12 cellular contexts compared by ENCODE assay signal in the genomic region with DNA sequence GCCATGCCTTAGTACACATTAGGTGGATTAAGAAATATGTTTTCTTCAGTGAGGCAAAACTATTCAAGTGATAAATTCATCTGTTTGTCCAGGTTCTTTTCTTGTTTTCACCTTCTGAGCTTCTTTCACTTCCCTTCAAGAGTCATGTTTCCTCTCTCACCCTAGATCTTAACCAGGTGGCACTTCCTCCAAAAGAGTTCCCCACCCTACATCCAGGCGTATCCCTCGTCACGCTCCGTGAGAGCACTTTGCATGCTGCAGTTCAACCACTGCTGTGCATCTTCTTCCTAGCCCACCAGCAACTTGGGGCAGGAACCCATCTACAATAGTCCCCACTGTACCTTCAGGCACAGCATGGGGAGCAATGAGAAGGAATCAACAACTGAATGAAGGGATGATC. TPM values are rescaled to one million over a fixed set of nuclear protein-coding genes. Genes with fewer than 3 reads are reported as not detected.
A peak's percentile ranks its signal among the peaks of the same experiment; 100 is the strongest.
DNase-seq lines count a peak whose midpoint lies in the region; ATAC-seq and TF ChIP-seq lines count a peak whose summit lies in the region.
"Had no signal": no experiment of that assay in that cellular context is flagged by ENCODE, and none has a peak within 500 bp of the region (broad histone marks: within the 10 kb centered on the region; RNA-seq: fewer than 3 reads in every experiment).

No MANE protein-coding gene starts in this region.

- peaks cover 12% of the 10 kb centered on the region for H3K27me3 Mint-ChIP-seq in GM23338 (ENCODE audit: insufficient read depth, low read depth, poor library complexity)
- no peaks in the 10 kb centered on the region for H3K27me3 Mint-ChIP-seq in stimulated activated memory B cell treated with anti-CD40 and anti-IgM and Interleukin-4, amounts not matched to agents 10 μg/mL and 1 μg/mL and 100 μg/mL, for 72 hours

- H2AFZ ChIP-seq in GM23338 = no peak overlapping the region

- H3K27ac Mint-ChIP-seq in GM23338 = peak overlapping the region; percentile 26; the same call in 1 of the 2 replicates
- peak overlapping the region; percentile 88 for H3K27ac Mint-ChIP-seq in stimulated activated memory B cell treated with anti-CD40 and anti-IgM and Interleukin-4, amounts not matched to agents 10 μg/mL and 1 μg/mL and 100 μg/mL, for 72 hours
- H3K27ac Mint-ChIP-seq: brain had no signal

- H3F3A ChIP-seq in GM23338 (replicated peaks; ENCODE audit: low read depth) = no peaks in the 10 kb centered on the region

- H3K27me3 ChIP-seq in GM23338 (ENCODE audit: insufficient read depth) = no peaks in the 10 kb centered on the region
- H3K27me3 ChIP-seq: esophagus squamous epithelium had no signal

- no peak overlapping the region for H3K4me3 Mint-ChIP-seq in GM23338
- H3K4me3 Mint-ChIP-seq in stimulated activated memory B cell treated with anti-CD40 and anti-IgM and Interleukin-4, amounts not matched to agents 10 μg/mL and 1 μg/mL and 100 μg/mL, for 72 hours = peak overlapping the region; percentile 45
- H3K4me3 Mint-ChIP-seq: brain had no signal

- peak; percentile 89 for ATAC-seq in GM19043 (IDR thresholded peaks at IDR 0.05; ENCODE audit: low read depth, unreplicated experiment)
- ATAC-seq in GM23338 = no peak
- ATAC-seq in HG03439 (IDR thresholded peaks at IDR 0.05; ENCODE audit: unreplicated experiment) = peak; percentile 66
- ATAC-seq in stimulated activated memory B cell treated with anti-CD40 and anti-IgM and Interleukin-4, amounts not matched to agents 10 μg/mL and 1 μg/mL and 100 μg/mL, for 72 hours = peak; percentile 94
- ATAC-seq: left cardiac atrium had no signal

- H3K36me3 ChIP-seq in GM23338 (ENCODE audit: insufficient read depth) = 0 out of 2 replicates have a peak, but pooled peaks cover 7% of the 10 kb centered on the region
- H3K36me3 ChIP-seq: esophagus squamous epithelium had no signal

- H3K4me3 ChIP-seq in GM23338 = no peak overlapping the region
- H3K4me3 ChIP-seq: esophagus squamous epithelium had no signal

- H3K9me3 Mint-ChIP-seq in GM23338 = peaks cover 36% of the 10 kb centered on the region
- H3K9me3 Mint-ChIP-seq in stimulated activated memory B cell treated with anti-CD40 and anti-IgM and Interleukin-4, amounts not matched to agents 10 μg/mL and 1 μg/mL and 100 μg/mL, for 72 hours = peaks cover 15% of the 10 kb centered on the region

- H3K79me2 ChIP-seq in GM23338 (replicated peaks; ENCODE audit: insufficient read depth) = peaks cover 100% of the 10 kb centered on the region

- H3K4me1 ChIP-seq in GM23338 (ENCODE audit: insufficient read depth) = peaks cover 53% of the 10 kb centered on the region

- no peaks in the 10 kb centered on the region; the same call in 1 of the 2 replicates for H3K9me2 ChIP-seq in GM23338 (ENCODE audit: insufficient read depth)
- H3K9me2 ChIP-seq: SK-N-SH had no signal

- H3K36me3 Mint-ChIP-seq in GM23338 (ENCODE audit: low read depth) = peaks cover 66% of the 10 kb centered on the region
- peaks cover 35% of the 10 kb centered on the region for H3K36me3 Mint-ChIP-seq in stimulated activated memory B cell treated with anti-CD40 and anti-IgM and Interleukin-4, amounts not matched to agents 10 μg/mL and 1 μg/mL and 100 μg/mL, for 72 hours

- no peak for DNase-seq in GM23338 (ENCODE audit: low spot score)
- DNase-seq in LoVo (ENCODE audit: low spot score) = no peak
- DNase-seq in C1 segment of cervical spinal cord (lab: John Stamatoyannopoulos, UW) = no peak
- DNase-seq in NCI-H1417 (lab: John Stamatoyannopoulos, UW) = no peak
- DNase-seq: esophagus squamous epithelium, left cardiac atrium, NCI-H2081, SK-N-SH had no signal

- peaks cover 26% of the 10 kb centered on the region for H4K20me1 ChIP-seq in GM23338 (replicated peaks; ENCODE audit: insufficient read depth)

- 0 out of 2 replicates have a peak overlapping the region, but pooled peaks have one; percentile 33 for H3K4me2 ChIP-seq in GM23338
- H3K4me2 ChIP-seq: SK-N-SH had no signal

- peaks cover 47% of the 10 kb centered on the region for H3K4me1 Mint-ChIP-seq in GM23338
- H3K4me1 Mint-ChIP-seq in stimulated activated memory B cell treated with anti-CD40 and anti-IgM and Interleukin-4, amounts not matched to agents 10 μg/mL and 1 μg/mL and 100 μg/mL, for 72 hours = peaks cover 78% of the 10 kb centered on the region

- no peak overlapping the region for H3K27ac ChIP-seq in GM23338 (ENCODE audit: low read depth)
- H3K27ac ChIP-seq: esophagus squamous epithelium had no signal

- TF ChIP-seq CTCF in GM23338 (conservative IDR thresholded peaks at IDR 0.05; ENCODE audit: low read depth in 2 of 2) = no peak

TF ChIP-seq in GM23338, 12 proteins besides CTCF, POLR2A, EP300 and RAD21 (continues in another document):
- TF ChIP-seq EZH2 (IDR thresholded peaks at IDR 0.05; ENCODE audit: low read depth, unreplicated experiment) (no peak), NANOG (IDR thresholded peaks at IDR 0.05; ENCODE audit: borderline replicate concordance) (no peak), ZNF331 (CRISPR knock-in tag; IDR thresholded peaks at IDR 0.05; ENCODE audit: low read depth) (no peak), ETS1 (IDR thresholded peaks at IDR 0.05) (no peak), CREB1 (CRISPR knock-in tag; IDR thresholded peaks at IDR 0.05; ENCODE audit: low read depth) (no peak), JUNB (IDR thresholded peaks at IDR 0.05; ENCODE audit: unreplicated experiment) (no peak), EZH2phosphoT487 (IDR thresholded peaks at IDR 0.05; ENCODE audit: unreplicated experiment) (no peak)
- TF ChIP-seq, protein P1, sequence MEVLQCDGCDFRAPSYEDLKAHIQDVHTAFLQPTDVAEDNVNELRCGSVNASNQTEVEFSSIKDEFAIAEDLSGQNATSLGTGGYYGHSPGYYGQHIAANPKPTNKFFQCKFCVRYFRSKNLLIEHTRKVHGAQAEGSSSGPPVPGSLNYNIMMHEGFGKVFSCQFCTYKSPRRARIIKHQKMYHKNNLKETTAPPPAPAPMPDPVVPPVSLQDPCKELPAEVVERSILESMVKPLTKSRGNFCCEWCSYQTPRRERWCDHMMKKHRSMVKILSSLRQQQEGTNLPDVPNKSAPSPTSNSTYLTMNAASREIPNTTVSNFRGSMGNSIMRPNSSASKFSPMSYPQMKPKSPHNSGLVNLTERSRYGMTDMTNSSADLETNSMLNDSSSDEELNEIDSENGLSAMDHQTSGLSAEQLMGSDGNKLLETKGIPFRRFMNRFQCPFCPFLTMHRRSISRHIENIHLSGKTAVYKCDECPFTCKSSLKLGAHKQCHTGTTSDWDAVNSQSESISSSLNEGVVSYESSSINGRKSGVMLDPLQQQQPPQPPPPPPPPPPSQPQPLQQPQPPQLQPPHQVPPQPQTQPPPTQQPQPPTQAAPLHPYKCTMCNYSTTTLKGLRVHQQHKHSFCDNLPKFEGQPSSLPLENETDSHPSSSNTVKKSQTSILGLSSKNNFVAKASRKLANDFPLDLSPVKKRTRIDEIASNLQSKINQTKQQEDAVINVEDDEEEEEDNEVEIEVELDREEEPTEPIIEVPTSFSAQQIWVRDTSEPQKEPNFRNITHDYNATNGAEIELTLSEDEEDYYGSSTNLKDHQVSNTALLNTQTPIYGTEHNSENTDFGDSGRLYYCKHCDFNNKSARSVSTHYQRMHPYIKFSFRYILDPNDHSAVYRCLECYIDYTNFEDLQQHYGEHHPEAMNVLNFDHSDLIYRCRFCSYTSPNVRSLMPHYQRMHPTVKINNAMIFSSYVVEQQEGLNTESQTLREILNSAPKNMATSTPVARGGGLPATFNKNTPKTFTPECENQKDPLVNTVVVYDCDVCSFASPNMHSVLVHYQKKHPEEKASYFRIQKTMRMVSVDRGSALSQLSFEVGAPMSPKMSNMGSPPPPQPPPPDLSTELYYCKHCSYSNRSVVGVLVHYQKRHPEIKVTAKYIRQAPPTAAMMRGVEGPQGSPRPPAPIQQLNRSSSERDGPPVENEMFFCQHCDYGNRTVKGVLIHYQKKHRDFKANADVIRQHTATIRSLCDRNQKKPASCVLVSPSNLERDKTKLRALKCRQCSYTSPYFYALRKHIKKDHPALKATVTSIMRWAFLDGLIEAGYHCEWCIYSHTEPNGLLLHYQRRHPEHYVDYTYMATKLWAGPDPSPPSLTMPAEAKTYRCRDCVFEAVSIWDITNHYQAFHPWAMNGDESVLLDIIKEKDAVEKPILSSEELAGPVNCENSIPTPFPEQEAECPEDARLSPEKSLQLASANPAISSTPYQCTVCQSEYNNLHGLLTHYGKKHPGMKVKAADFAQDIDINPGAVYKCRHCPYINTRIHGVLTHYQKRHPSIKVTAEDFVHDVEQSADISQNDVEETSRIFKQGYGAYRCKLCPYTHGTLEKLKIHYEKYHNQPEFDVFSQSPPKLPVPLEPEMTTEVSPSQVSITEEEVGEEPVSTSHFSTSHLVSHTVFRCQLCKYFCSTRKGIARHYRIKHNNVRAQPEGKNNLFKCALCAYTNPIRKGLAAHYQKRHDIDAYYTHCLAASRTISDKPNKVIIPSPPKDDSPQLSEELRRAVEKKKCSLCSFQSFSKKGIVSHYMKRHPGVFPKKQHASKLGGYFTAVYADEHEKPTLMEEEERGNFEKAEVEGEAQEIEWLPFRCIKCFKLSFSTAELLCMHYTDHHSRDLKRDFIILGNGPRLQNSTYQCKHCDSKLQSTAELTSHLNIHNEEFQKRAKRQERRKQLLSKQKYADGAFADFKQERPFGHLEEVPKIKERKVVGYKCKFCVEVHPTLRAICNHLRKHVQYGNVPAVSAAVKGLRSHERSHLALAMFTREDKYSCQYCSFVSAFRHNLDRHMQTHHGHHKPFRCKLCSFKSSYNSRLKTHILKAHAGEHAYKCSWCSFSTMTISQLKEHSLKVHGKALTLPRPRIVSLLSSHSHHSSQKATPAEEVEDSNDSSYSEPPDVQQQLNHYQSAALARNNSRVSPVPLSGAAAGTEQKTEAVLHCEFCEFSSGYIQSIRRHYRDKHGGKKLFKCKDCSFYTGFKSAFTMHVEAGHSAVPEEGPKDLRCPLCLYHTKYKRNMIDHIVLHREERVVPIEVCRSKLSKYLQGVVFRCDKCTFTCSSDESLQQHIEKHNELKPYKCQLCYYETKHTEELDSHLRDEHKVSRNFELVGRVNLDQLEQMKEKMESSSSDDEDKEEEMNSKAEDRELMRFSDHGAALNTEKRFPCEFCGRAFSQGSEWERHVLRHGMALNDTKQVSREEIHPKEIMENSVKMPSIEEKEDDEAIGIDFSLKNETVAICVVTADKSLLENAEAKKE (CRISPR knock-in tag; IDR thresholded peaks at IDR 0.05) = no peak

RNA-seq across cellular contexts. Expression of gene OSBPL10, which starts 28.9 kb away (rescaled TPM):
- total RNA-seq in GM23338 (2014; rRNA removed; shearing (Covaris generic)) = 149 and 204 TPM in 2 replicates
- polyA plus RNA-seq in GM23338 (2016; fragmentation: Nextera tagmentation; extraction: Ambion mirVana) = 20.0 and 23.8 TPM in 2 replicates

RNA-seq across cellular contexts. Expression of gene ZNF860, which starts 29.3 kb away (rescaled TPM):
- total RNA-seq in GM23338 (2014; rRNA removed; shearing (Covaris generic)) = 12.4 and 14.7 TPM in 2 replicates
- 2.7 and 5.2 TPM in 2 replicates for polyA plus RNA-seq in GM23338 (2016; fragmentation: Nextera tagmentation; extraction: Ambion mirVana)
- polyA plus RNA-seq: SK-N-SH had no signal
